ENCODE assay signal across 8 cellular contexts in the genomic region with DNA sequence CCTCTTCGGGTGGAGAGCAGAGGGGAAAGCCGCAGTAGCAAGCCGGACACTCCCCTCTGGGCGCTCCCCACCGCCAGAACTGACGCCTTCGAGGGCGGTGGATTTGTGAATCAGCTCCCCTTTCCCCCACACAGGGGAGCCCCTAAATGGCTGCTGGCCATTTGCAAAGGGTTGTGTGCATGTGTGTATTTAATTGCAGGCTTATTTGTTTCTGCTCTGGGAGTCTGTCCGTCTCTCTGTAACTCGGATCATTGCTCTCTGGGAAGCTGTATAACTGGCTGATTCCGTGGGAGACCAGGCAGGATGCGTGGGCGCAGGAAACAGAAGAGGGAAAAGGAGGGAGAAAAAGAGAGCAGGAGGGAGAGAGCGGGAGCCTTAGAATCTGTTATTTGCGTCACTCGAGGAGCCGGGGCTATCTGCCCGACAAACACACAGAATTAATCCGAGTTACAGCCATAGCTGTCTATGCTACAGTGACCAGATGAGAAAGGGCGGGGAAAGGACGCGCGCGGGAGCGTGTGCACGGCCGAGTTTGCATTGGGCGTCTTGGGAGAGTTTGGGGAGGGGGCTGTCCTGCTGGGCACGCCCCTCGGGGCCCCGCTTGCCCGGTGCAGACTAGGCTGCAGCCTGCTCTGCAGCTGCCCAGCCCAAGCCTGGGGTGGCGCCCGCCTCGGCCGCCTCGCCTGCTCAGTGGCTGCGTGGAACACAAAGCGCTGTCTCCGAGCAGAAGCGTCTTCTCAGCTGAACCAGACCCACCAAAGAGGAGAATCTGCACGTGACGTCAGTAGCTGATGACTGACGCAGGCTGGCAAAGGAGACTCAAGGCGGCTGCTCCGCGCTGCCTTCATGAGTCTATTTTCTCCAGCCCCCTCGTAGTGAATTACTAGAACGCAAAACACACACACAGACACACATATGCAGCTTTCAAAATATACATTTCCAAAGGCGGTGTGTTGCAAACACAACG.
DNase-seq lines count a peak whose midpoint lies in the region; TF ChIP-seq lines count a peak whose summit lies in the region.

No MANE protein-coding gene starts in this region.

- peak overlapping the region; percentile 44 for H3K4me3 ChIP-seq in cardiac muscle cell

- DNase-seq in activated naive CD8-positive, alpha-beta T cell treated with anti-CD3 and anti-CD28 coated beads for 36 hours: no peak
- DNase-seq in T-helper 2 cell treated with Interferon-gamma antibody and Interleukin-4, amounts not matched to agents 5 μg/mL and 100 μg/mL, for 36 hours (ENCODE audit: low spot score): no peak
- DNase-seq in cardiac muscle cell (ENCODE audit: low read depth in 1 of 2, low spot score in 1 of 2) (peak; percentile 70 to 75), progenitor cell of endocrine pancreas (ENCODE audit: low spot score, unreplicated experiment) (no peak), globus pallidus (ENCODE audit: low spot score) (no peak), NCI-H1048 (lab: John Stamatoyannopoulos, UW) (no peak), AML-193 (lab: John Stamatoyannopoulos, UW) (no peak)

- no peaks in the 10 kb centered on the region for H3K9me3 ChIP-seq in cardiac muscle cell (ENCODE audit: low read depth)

- no peak overlapping the region for H3K27ac Mint-ChIP-seq in activated naive CD8-positive, alpha-beta T cell
- H3K27ac Mint-ChIP-seq in activated naive CD8-positive, alpha-beta T cell treated with anti-CD3 and anti-CD28 coated beads for 36 hours: no peak overlapping the region
- peak overlapping the region; percentile 31 for H3K27ac Mint-ChIP-seq in T-helper 2 cell treated with Interferon-gamma antibody and Interleukin-4, amounts not matched to agents 5 μg/mL and 100 μg/mL, for 36 hours
- no peak overlapping the region for H3K27ac Mint-ChIP-seq in progenitor cell of endocrine pancreas

- no peak for TF ChIP-seq CTCF in cardiac muscle cell (IDR thresholded peaks at IDR 0.05; ENCODE audit: low read depth, low read length)
- TF ChIP-seq CTCF in progenitor cell of endocrine pancreas (IDR thresholded peaks at IDR 0.05; ENCODE audit: unreplicated experiment): no peak

- H3K27me3 Mint-ChIP-seq in activated naive CD8-positive, alpha-beta T cell: peaks cover 56% of the 10 kb centered on the region
- H3K27me3 Mint-ChIP-seq in activated naive CD8-positive, alpha-beta T cell treated with anti-CD3 and anti-CD28 coated beads for 36 hours: peaks cover 99% of the 10 kb centered on the region
- peaks cover 89% of the 10 kb centered on the region for H3K27me3 Mint-ChIP-seq in T-helper 2 cell treated with Interferon-gamma antibody and Interleukin-4, amounts not matched to agents 5 μg/mL and 100 μg/mL, for 36 hours (ENCODE audit: low read depth)
- H3K27me3 Mint-ChIP-seq in progenitor cell of endocrine pancreas: peaks cover 97% of the 10 kb centered on the region

- peaks cover 33% of the 10 kb centered on the region for H3K4me1 Mint-ChIP-seq in activated naive CD8-positive, alpha-beta T cell (ENCODE audit: low read depth)
- H3K4me1 Mint-ChIP-seq in activated naive CD8-positive, alpha-beta T cell treated with anti-CD3 and anti-CD28 coated beads for 36 hours: peaks cover 31% of the 10 kb centered on the region
- H3K4me1 Mint-ChIP-seq in T-helper 2 cell treated with Interferon-gamma antibody and Interleukin-4, amounts not matched to agents 5 μg/mL and 100 μg/mL, for 36 hours (ENCODE audit: low read depth): peaks cover 22% of the 10 kb centered on the region
- H3K4me1 Mint-ChIP-seq in progenitor cell of endocrine pancreas (ENCODE audit: low read depth): peaks cover 8% of the 10 kb centered on the region

- H3K36me3 ChIP-seq in cardiac muscle cell: no peaks in the 10 kb centered on the region

- peak overlapping the region; percentile 15 for H3K27ac ChIP-seq in cardiac muscle cell

- H3K9me3 Mint-ChIP-seq in activated naive CD8-positive, alpha-beta T cell (ENCODE audit: low read depth): no peaks in the 10 kb centered on the region
- no peaks in the 10 kb centered on the region for H3K9me3 Mint-ChIP-seq in activated naive CD8-positive, alpha-beta T cell treated with anti-CD3 and anti-CD28 coated beads for 36 hours
- no peaks in the 10 kb centered on the region for H3K9me3 Mint-ChIP-seq in T-helper 2 cell treated with Interferon-gamma antibody and Interleukin-4, amounts not matched to agents 5 μg/mL and 100 μg/mL, for 36 hours
- no peaks in the 10 kb centered on the region for H3K9me3 Mint-ChIP-seq in progenitor cell of endocrine pancreas (ENCODE audit: low read depth)

- peaks cover 26% of the 10 kb centered on the region for H3K4me1 ChIP-seq in cardiac muscle cell (ENCODE audit: low read depth)

- H3K4me3 Mint-ChIP-seq in activated naive CD8-positive, alpha-beta T cell: peak overlapping the region; percentile 63
- H3K4me3 Mint-ChIP-seq in activated naive CD8-positive, alpha-beta T cell treated with anti-CD3 and anti-CD28 coated beads for 36 hours: no peak overlapping the region
- no peak overlapping the region for H3K4me3 Mint-ChIP-seq in T-helper 2 cell treated with Interferon-gamma antibody and Interleukin-4, amounts not matched to agents 5 μg/mL and 100 μg/mL, for 36 hours
- H3K4me3 Mint-ChIP-seq in progenitor cell of endocrine pancreas (ENCODE audit: low read depth): peak overlapping the region; percentile 65

- peaks cover 76% of the 10 kb centered on the region for H3K27me3 ChIP-seq in cardiac muscle cell

- H3K36me3 Mint-ChIP-seq in activated naive CD8-positive, alpha-beta T cell: peaks cover 2% of the 10 kb centered on the region
- H3K36me3 Mint-ChIP-seq in activated naive CD8-positive, alpha-beta T cell treated with anti-CD3 and anti-CD28 coated beads for 36 hours: no peaks in the 10 kb centered on the region
- H3K36me3 Mint-ChIP-seq in T-helper 2 cell treated with Interferon-gamma antibody and Interleukin-4, amounts not matched to agents 5 μg/mL and 100 μg/mL, for 36 hours (ENCODE audit: low read depth): no peaks in the 10 kb centered on the region
- H3K36me3 Mint-ChIP-seq in progenitor cell of endocrine pancreas (ENCODE audit: insufficient read depth): no peaks in the 10 kb centered on the region

Comparison
In these comparisons a context has a peak if more than half of its experiments do, and no peak if none do; other contexts are left out.
1. H3K4me3 Mint-ChIP-seq: peak in activated naive CD8-positive, alpha-beta T cell (single experiment) and progenitor cell of endocrine pancreas (single experiment); none in activated naive CD8-positive, alpha-beta T cell treated with anti-CD3 and anti-CD28 coated beads for 36 hours (single experiment) and T-helper 2 cell treated with Interferon-gamma antibody and Interleukin-4, amounts not matched to agents 5 μg/mL and 100 μg/mL, for 36 hours (single experiment).
2. DNase-seq: peak in cardiac muscle cell (2 of 2); none in activated naive CD8-positive, alpha-beta T cell treated with anti-CD3 and anti-CD28 coated beads for 36 hours (single experiment), T-helper 2 cell treated with Interferon-gamma antibody and Interleukin-4, amounts not matched to agents 5 μg/mL and 100 μg/mL, for 36 hours (single experiment), progenitor cell of endocrine pancreas (single experiment), globus pallidus (single experiment), NCI-H1048 (single experiment) and AML-193 (0 of 2).